Comparison of ENCODE assay signal across 9 cellular contexts in the genomic region with DNA sequence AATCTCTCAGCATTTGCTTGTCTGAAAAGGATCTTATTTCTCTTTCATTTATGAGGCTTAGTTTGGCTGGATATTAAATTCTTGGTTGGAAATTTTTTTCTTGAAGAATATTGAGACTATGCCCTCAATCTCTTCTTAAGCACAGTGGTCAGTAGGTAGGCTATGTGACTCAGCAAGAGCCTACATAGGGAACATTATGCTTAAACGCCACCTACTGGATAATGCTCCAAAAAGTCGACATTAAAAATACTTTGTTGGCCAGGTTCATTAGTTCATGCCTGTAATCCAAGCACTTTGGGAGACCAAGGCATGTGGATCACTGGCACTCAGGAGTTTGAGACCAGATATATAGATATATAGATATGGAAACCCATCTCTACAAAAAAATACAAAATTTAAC.
DNase-seq lines count a peak whose midpoint lies in the region; ATAC-seq, FAIRE-seq and TF ChIP-seq lines count a peak whose summit lies in the region.
"Had no signal": no experiment of that assay in that cellular context is flagged by ENCODE, and none has a peak within 500 bp of the region (broad histone marks: within the 10 kb centered on the region; RNA-seq: fewer than 3 reads in every experiment).

No MANE protein-coding gene starts in this region.

- no peaks in the 10 kb centered on the region for H3K36me3 ChIP-seq in OCI-LY3 (replicated peaks; ENCODE audit: low read depth, low read length)
- H3K36me3 ChIP-seq: vagina had no signal

- CTCF ChIA-PET in A549 (lab: Yijun Ruan, JAX) = no interaction called here

- TF ChIP-seq EP300 in A549 (IDR thresholded peaks at IDR 0.05) = no peak

- H3K4me1 ChIP-seq in A549 = peaks cover 4% of the 10 kb centered on the region; the same call in 2 of the 3 replicates
- no peaks in the 10 kb centered on the region for H3K4me1 ChIP-seq in OCI-LY3 (ENCODE audit: low read length)
- H3K4me1 ChIP-seq: vagina had no signal

- ATAC-seq in A549 (peak in 1 of 2 experiments; percentile 64; a peak in 3 of 6 replicates), HG02759 (IDR thresholded peaks at IDR 0.05; ENCODE audit: unreplicated experiment) (no peak)

- TF ChIP-seq RAD21 in A549 (conservative IDR thresholded peaks at IDR 0.05 in 1 of 2, IDR thresholded peaks at IDR 0.05 in 1 of 2) = peak in 1 of 2 experiments; percentile 49; a peak in 3 of 5 replicates

- H3K9ac ChIP-seq in OCI-LY3 (ENCODE audit: low read length) = no peak overlapping the region

- 4% methylated on average over 2 of the region's 2 CpGs for WGBS in A549 (ENCODE audit: missing lambda C conversion rate)

- DNase-seq in A549 (ENCODE audit: low read depth in 1 of 2, low spot score in 1 of 2) (peak; percentile 8 to 71), GM20000 (ENCODE audit: low spot score) (peak; percentile 15), fibroblast of the aortic adventitia (ENCODE audit: low read depth) (peak; percentile 62), NCI-H510A (lab: John Stamatoyannopoulos, UW) (no peak), KG1 (lab: John Stamatoyannopoulos, UW) (no peak)
- DNase-seq in activated CD8-positive, alpha-beta memory T cell treated with anti-CD3 and anti-CD28 coated beads, Interleukin-2, amount 50 U/mL, for 4 hours = no peak

- no peak overlapping the region for H3K4me3 ChIP-seq in A549
- no peak overlapping the region for H3K4me3 ChIP-seq in OCI-LY3 (ENCODE audit: low read length)
- H3K4me3 ChIP-seq in fibroblast of the aortic adventitia (ENCODE audit: low read depth, low read length) = no peak overlapping the region
- H3K4me3 ChIP-seq: vagina had no signal

- H4K20me1 ChIP-seq in OCI-LY3 (ENCODE audit: insufficient read depth, low read length) = no peaks in the 10 kb centered on the region

- POLR2A ChIA-PET in A549 (lab: Yijun Ruan, JAX) = no interaction called here

- H3K27ac ChIP-seq in A549 (0 out of 6 replicates have a peak overlapping the region, but pooled peaks of 1 of the 2 experiments have one; percentile 25), OCI-LY3 (ENCODE audit: low read length) (no peak overlapping the region)
- H3K27ac ChIP-seq: vagina had no signal

- H3K9me3 ChIP-seq in A549 (peaks cover 12% of the 10 kb centered on the region; the same call in 1 of the 3 replicates), OCI-LY3 (ENCODE audit: insufficient read depth, low read length) (no peaks in the 10 kb centered on the region)
- H3K9me3 ChIP-seq: vagina had no signal

- H3K79me2 ChIP-seq in OCI-LY3 (ENCODE audit: low read length) = no peaks in the 10 kb centered on the region

- no peak for FAIRE-seq in A549 (lab: Jason Lieb, UNC)

- TF ChIP-seq POLR2A in A549 (IDR thresholded peaks at IDR 0.05; ENCODE audit: low read length) = no peak

- 0 out of 3 replicates have a peak, but pooled peaks have one; percentile 6 for TF ChIP-seq CTCF in A549 (IDR thresholded peaks at IDR 0.05)
- peak; percentile 32 for TF ChIP-seq CTCF in GM20000 (IDR thresholded peaks at IDR 0.05; ENCODE audit: extremely low read depth, missing control alignments)
- peak; percentile 34 for TF ChIP-seq CTCF in OCI-LY3 (IDR thresholded peaks at IDR 0.05; ENCODE audit: low read depth, low read length)
- peak; percentile 7 for TF ChIP-seq CTCF in fibroblast of the aortic adventitia (IDR thresholded peaks at IDR 0.05; ENCODE audit: insufficient read depth, low read length)

- H2AFZ ChIP-seq in OCI-LY3 (ENCODE audit: low read depth, low read length) = no peak overlapping the region

- peaks cover 2% of the 10 kb centered on the region; the same call in 1 of the 2 replicates for H3K27me3 ChIP-seq in OCI-LY3 (ENCODE audit: low read depth, low read length)
- H3K27me3 ChIP-seq: vagina had no signal

- H3K4me2 ChIP-seq in A549 (no peak overlapping the region), OCI-LY3 (ENCODE audit: low read length) (no peak overlapping the region)

TF ChIP-seq in A549, 52 proteins besides CTCF, POLR2A, EP300 and RAD21:
- TF ChIP-seq SMC3 (IDR thresholded peaks at IDR 0.05) = 0 out of 3 replicates have a peak, but pooled peaks have one; percentile 12
- TF ChIP-seq JUNB (IDR thresholded peaks at IDR 0.05) = no peak
TF ChIP-seq in A549: peak in this region for 1.

Comparison
In these comparisons a context has a peak if more than half of its experiments do, and no peak if none do; other contexts are left out.
1. DNase-seq: peak in A549 (2 of 2), GM20000 (single experiment) and fibroblast of the aortic adventitia (single experiment); none in NCI-H510A (single experiment), KG1 (single experiment) and activated CD8-positive, alpha-beta memory T cell treated with anti-CD3 and anti-CD28 coated beads, Interleukin-2, amount 50 U/mL, for 4 hours (single experiment).
2. Peak in every context shown above with its lines, with median percentiles within 50 percentile points of each other: CTCF ChIP-seq.